Comparison of ENCODE assay signal across 19 cellular contexts in genomic region chr15:56736881-56737707, GRCh38. TPM values are rescaled to one million over a fixed set of nuclear protein-coding genes. Genes with fewer than 3 reads are reported as not detected.
DNase-seq lines count a peak whose midpoint lies in the region; ATAC-seq, FAIRE-seq and TF ChIP-seq lines count a peak whose summit lies in the region.
"Had no signal": no experiment of that assay in that cellular context is flagged by ENCODE, and none has a peak within 500 bp of the region (broad histone marks: within the 10 kb centered on the region; RNA-seq: fewer than 3 reads in every experiment).

No MANE protein-coding gene starts in this region.

- in situ Hi-C loops in HepG2 (cut with HindIII; ENCODE audit: extremely low pct_ligation_motif_present, low pct_unique_long_range_greater_than_20kb): no loop called here

- no TSS peak for BruUV-seq in HepG2 (replicated peaks; lab: Mats Ljungman, UMichigan)

- CTCF ChIA-PET in HepG2 (lab: Yijun Ruan, JAX; ENCODE audit: low intra/inter-chr PET ratio, low total read pairs): no interaction called here

- no peak for DNase-seq in HepG2 (ENCODE audit: low spot score)
- DNase-seq in right lobe of liver: no peak
- DNase-seq in caudate nucleus (lab: John Stamatoyannopoulos, UW): no peak
- DNase-seq in vagina (ENCODE audit: extremely low spot score in 2 of 2): no peak
- DNase-seq in stimulated activated naive CD4-positive, alpha-beta T cell (lab: John Stamatoyannopoulos, UW): no peak
- DNase-seq in DMS114 treated with DMSO at 0.1 percent for 48 hours (lab: John Stamatoyannopoulos, UW; ENCODE audit: unreplicated experiment): no peak
- DNase-seq in osteoblast (ENCODE audit: insufficient read length, low spot score, missing footprints): no peak
- DNase-seq: gastrocnemius medialis; left colon; MV-4-11; naive thymus-derived CD4-positive, alpha-beta T cell; NCI-H2029; NCI-H510A; T-cell; tibial artery had no signal

- no peak for TF ChIP-seq RAD21 in HepG2 (CRISPR knock-in tag; IDR thresholded peaks at IDR 0.05)

- POLR2A ChIA-PET in HepG2 (lab: Yijun Ruan, JAX): no interaction called here

- TF ChIP-seq POLR2A in HepG2 (IDR thresholded peaks at IDR 0.05; ENCODE audit: insufficient read depth in 1 of 2, low read depth in 2 of 2, low read length in 2 of 2): no peak
- no peak for TF ChIP-seq POLR2A in right lobe of liver (IDR thresholded peaks at IDR 0.05)
- no peak for TF ChIP-seq POLR2A in vagina (IDR thresholded peaks at IDR 0.05)

- TF ChIP-seq EP300 in HepG2 (IDR thresholded peaks at IDR 0.05; ENCODE audit: low read depth in 2 of 2, low read length in 2 of 2): no peak
- no peak for TF ChIP-seq EP300 in HepG2 (CRISPR knock-in tag; IDR thresholded peaks at IDR 0.05; ENCODE audit: borderline replicate concordance)

- intact Hi-C loops in HepG2 (cut with micrococcal nuclease; ENCODE audit: unreplicated experiment) (loop anchor here (10.0 kb wide), 1 partner anchor 242 kb away; no protein-coding TSS in a partner anchor), right lobe of liver (cut with DNase I) (no loop called here), vagina (cut with DNase I) (no loop called here)

- H2AFZ ChIP-seq in HepG2 (ENCODE audit: low read length): no peak overlapping the region
- no peak overlapping the region for H2AFZ ChIP-seq in osteoblast (ENCODE audit: low read length)

- H3K36me3 ChIP-seq in HepG2 (replicated peaks in 1 of 2; ENCODE audit: control insufficient read depth in 1 of 2, insufficient read depth in 2 of 2, low read length in 2 of 2) (no peaks in the 10 kb centered on the region), right lobe of liver (no peaks in the 10 kb centered on the region), mesodermal cell (ENCODE audit: control insufficient read depth, insufficient read depth, low read length) (no peaks in the 10 kb centered on the region), vagina (no peaks in the 10 kb centered on the region), osteoblast (ENCODE audit: insufficient read depth, low read length) (no peaks in the 10 kb centered on the region)
- H3K36me3 ChIP-seq: gastrocnemius medialis, tibial artery had no signal

- H3K4me2 ChIP-seq in HepG2 (ENCODE audit: low read depth, low read length): peak overlapping the region; percentile 43
- H3K4me2 ChIP-seq in osteoblast (ENCODE audit: insufficient read depth, low read length): no peak overlapping the region

- H3K9me3 ChIP-seq in HepG2 (ENCODE audit: low read length) (peaks cover 7% of the 10 kb centered on the region; the same call in 1 of the 2 replicates), right lobe of liver (no peaks in the 10 kb centered on the region), mesodermal cell (ENCODE audit: control insufficient read depth, low read length) (peaks cover 12% of the 10 kb centered on the region), vagina (no peaks in the 10 kb centered on the region), osteoblast (ENCODE audit: low read depth, low read length) (no peaks in the 10 kb centered on the region)
- H3K9me3 ChIP-seq: gastrocnemius medialis, tibial artery had no signal

- H3K79me2 ChIP-seq in HepG2 (ENCODE audit: insufficient read depth, low read length) (peaks cover 2% of the 10 kb centered on the region), osteoblast (ENCODE audit: insufficient read depth, low read length) (peaks cover 3% of the 10 kb centered on the region)

- TF ChIP-seq CTCF in HepG2 (CRISPR knock-in tag; IDR thresholded peaks at IDR 0.05): no peak
- TF ChIP-seq CTCF in right lobe of liver (IDR thresholded peaks at IDR 0.05): no peak
- TF ChIP-seq CTCF in vagina (IDR thresholded peaks at IDR 0.05): no peak
- no peak for TF ChIP-seq CTCF in osteoblast (IDR thresholded peaks at IDR 0.05; ENCODE audit: extremely low read depth, low read depth, low read length)

- no peaks in the 10 kb centered on the region; a peak in 1 of 5 replicates for H3K27me3 ChIP-seq in HepG2 (ENCODE audit: control insufficient read depth in 1 of 2, insufficient read depth in 2 of 2, low read length in 2 of 2)
- H3K27me3 ChIP-seq in right lobe of liver: no peaks in the 10 kb centered on the region
- no peaks in the 10 kb centered on the region for H3K27me3 ChIP-seq in vagina
- H3K27me3 ChIP-seq in osteoblast (ENCODE audit: insufficient read depth, low read length): no peaks in the 10 kb centered on the region
- H3K27me3 ChIP-seq: gastrocnemius medialis, tibial artery had no signal

- no peak for ATAC-seq in HepG2
- no peak for ATAC-seq in right lobe of liver
- ATAC-seq: activated naive CD4-positive, alpha-beta T cell treated with anti-CD3 and anti-CD28 coated beads, Interleukin-2, amount 50 U/mL, for 72 hours; gastrocnemius medialis; left colon; naive thymus-derived CD4-positive, alpha-beta T cell; T-cell; WTC11 had no signal

- H3K27ac ChIP-seq in HepG2 (ENCODE audit: extremely low read length, insufficient read depth, low read length): no peak overlapping the region
- peak overlapping the region in 1 of 3 donors; percentile 15 for H3K27ac ChIP-seq in right lobe of liver
- peak overlapping the region; percentile 3 for H3K27ac ChIP-seq in caudate nucleus (ENCODE audit: low read depth, low read length)
- H3K27ac ChIP-seq in mesodermal cell (ENCODE audit: low read depth, low read length, severe bottlenecking): peak overlapping the region; percentile 57
- peak overlapping the region; percentile 18 for H3K27ac ChIP-seq in vagina
- no peak overlapping the region for H3K27ac ChIP-seq in osteoblast (ENCODE audit: low read depth, low read length)
- H3K27ac ChIP-seq: gastrocnemius medialis, tibial artery had no signal

- H3K4me3 ChIP-seq in HepG2 (replicated peaks in 1 of 3; ENCODE audit: insufficient read depth in 1 of 3, low read depth in 2 of 3, low read length in 3 of 3): peak overlapping the region in 2 of 3 experiments; percentile 5 to 16; a peak in 2 of 6 replicates
- H3K4me3 ChIP-seq in right lobe of liver: peak overlapping the region in 1 of 3 donors; percentile 16
- no peak overlapping the region for H3K4me3 ChIP-seq in mesodermal cell (ENCODE audit: extremely low read depth, insufficient read depth, low read length, poor library complexity, severe bottlenecking)
- no peak overlapping the region for H3K4me3 ChIP-seq in vagina
- no peak overlapping the region for H3K4me3 ChIP-seq in osteoblast (ENCODE audit: insufficient read depth, low read length)
- H3K4me3 ChIP-seq: gastrocnemius medialis, tibial artery had no signal

- H3K4me1 ChIP-seq in HepG2 (ENCODE audit: insufficient read depth, low read length) (peaks cover 63% of the 10 kb centered on the region), right lobe of liver (peaks cover 0 to 21% (median 0%) of the 10 kb centered on the region in 4 donors), mesodermal cell (ENCODE audit: control insufficient read depth, insufficient read depth, low read length, poor library complexity, severe bottlenecking) (peaks cover 16% of the 10 kb centered on the region), vagina (peaks cover 40% of the 10 kb centered on the region), osteoblast (ENCODE audit: insufficient read depth, low read length) (peaks cover 4% of the 10 kb centered on the region)

- no peaks in the 10 kb centered on the region for H4K20me1 ChIP-seq in HepG2 (ENCODE audit: insufficient read depth, low read length)
- no peaks in the 10 kb centered on the region for H4K20me1 ChIP-seq in osteoblast (ENCODE audit: insufficient read depth, low read length)

- FAIRE-seq in HepG2 (lab: Jason Lieb, UNC): no peak
- FAIRE-seq: colon had no signal

- 31% methylated on average over 5 of the region's 5 CpGs for WGBS in HepG2 (ENCODE audit: low lambda C conversion rate)
- 72% methylated on average over 5 of the region's 5 CpGs for WGBS in right lobe of liver (ENCODE audit: insufficient coverage, low coverage, low lambda C conversion rate, missing lambda C conversion rate)
- 71 to 77% methylated on average over 2 to 3 of the region's 5 CpGs for WGBS in mesodermal cell (ENCODE audit: insufficient coverage in 2 of 2), 2 experiments

- peak overlapping the region; percentile 21; the same call in 1 of the 2 replicates for H3K9ac ChIP-seq in HepG2 (ENCODE audit: insufficient read depth, low read depth, low read length)

TF ChIP-seq in HepG2, 621 proteins besides CTCF, POLR2A, EP300 and RAD21 (continues in another document):
- TF ChIP-seq NKX3-1 (CRISPR knock-in tag; IDR thresholded peaks at IDR 0.05): no peak
- no peak for TF ChIP-seq TOE1 (CRISPR knock-in tag; IDR thresholded peaks at IDR 0.05)
- TF ChIP-seq RORA (CRISPR knock-in tag; IDR thresholded peaks at IDR 0.05): no peak
- no peak for TF ChIP-seq ZNF644 (CRISPR knock-in tag; IDR thresholded peaks at IDR 0.05; ENCODE audit: low read depth)
- TF ChIP-seq FOXA3 (CRISPR knock-in tag; IDR thresholded peaks at IDR 0.05): no peak
- TF ChIP-seq ZNF839 (CRISPR knock-in tag; IDR thresholded peaks at IDR 0.05; ENCODE audit: borderline replicate concordance): no peak

RNA-seq across cellular contexts. Expression of gene ZNF280D, which starts 3.8 kb away (rescaled TPM):
- total RNA-seq in HepG2 (2016; rRNA removed; fragmentation: Illumina TruSeq; extraction: Trizol) (11.9 and 13.1 TPM in 2 replicates), right lobe of liver (10 to 100 TPM; 18.2 to 34.0 (median 18.7) TPM), vagina (57.9 TPM), osteoblast (50.7 and 51.9 TPM in 2 replicates)
- 5.4 and 7.1 TPM in 2 replicates for total RNA-seq in HepG2 (2016; cell fraction: cytosol; rRNA removed; fragmentation: Illumina TruSeq; extraction: Trizol; ENCODE audit: low read depth)
- 11.5 and 15.5 TPM in 2 replicates for total RNA-seq in HepG2 (2016; cell fraction: insoluble cytoplasmic fraction; rRNA removed; fragmentation: Illumina TruSeq; extraction: Trizol)
- 9.9 and 10.1 TPM in 2 replicates for total RNA-seq in HepG2 (2016; cell fraction: membrane; rRNA removed; fragmentation: Illumina TruSeq; extraction: Trizol)
- 24.9 and 26.5 TPM in 2 replicates for total RNA-seq in HepG2 (2016; cell fraction: nucleus; rRNA removed; fragmentation: Illumina TruSeq; extraction: Trizol)
- 5.4 and 7.1 TPM in 2 replicates for polyA plus RNA-seq in HepG2 (2011; rRNA removed)
- polyA plus RNA-seq in HepG2 (2011; cell fraction: cytosol; rRNA removed): 2.2 and 3.9 TPM in 2 replicates
- 6.2 and 6.6 TPM in 2 replicates for polyA plus RNA-seq in HepG2 (2011; cell fraction: nucleus; rRNA removed)
- 8.9 and 11.0 TPM in 2 replicates for polyA plus RNA-seq in HepG2 (2012)
- 3.4 and 6.5 TPM in 2 replicates for polyA plus RNA-seq in HepG2 (2016; cell fraction: cytosol; fragmentation: Illumina TruSeq; extraction: Trizol; ENCODE audit: low read depth)
- polyA plus RNA-seq in HepG2 (2016; cell fraction: insoluble cytoplasmic fraction; fragmentation: Illumina TruSeq; extraction: Trizol; ENCODE audit: low read depth): 11.9 and 12.1 TPM in 2 replicates
- polyA plus RNA-seq in HepG2 (2016; cell fraction: membrane; fragmentation: Illumina TruSeq; extraction: Trizol; ENCODE audit: low read depth): 6.9 and 8.3 TPM in 2 replicates
- polyA plus RNA-seq in HepG2 (2016; cell fraction: nucleus; fragmentation: Illumina TruSeq; extraction: Trizol; ENCODE audit: insufficient read depth, low read depth): 19.8 and 24.6 TPM in 2 replicates
- polyA minus RNA-seq in HepG2 (2011; rRNA and poly(A)+ RNA removed; ENCODE audit: low replicate concordance): 4.1 and 5.7 TPM in 2 replicates
- polyA minus RNA-seq in HepG2 (2011; cell fraction: cytosol; rRNA and poly(A)+ RNA removed): 4.0 and 5.2 TPM in 2 replicates
- polyA minus RNA-seq in HepG2 (2011; cell fraction: nucleus; rRNA and poly(A)+ RNA removed): 40.4 and 43.9 TPM in 2 replicates
- 4.9 TPM for polyA plus RNA-seq in mesodermal cell (2013, experiment 1 of 2)
- polyA plus RNA-seq in mesodermal cell (2013, experiment 2 of 2): 6.2 TPM

Comparison
In these comparisons a context has a peak if more than half of its experiments do, and no peak if none do; other contexts are left out.
1. H3K27ac ChIP-seq: peak in caudate nucleus (single experiment), mesodermal cell (single experiment) and vagina (single experiment); none in HepG2 (single experiment) and osteoblast (single experiment).
2. H3K4me3 ChIP-seq: peak in HepG2 (2 of 3); none in mesodermal cell (single experiment), vagina (0 of 2) and osteoblast (single experiment).